12 cellular contexts compared by ENCODE assay signal in genomic region chr5:160175438-160176218, GRCh38. TPM values are rescaled to one million over a fixed set of nuclear protein-coding genes. Genes with fewer than 3 reads are reported as not detected.
DNase-seq lines count a peak whose midpoint lies in the region; ATAC-seq and TF ChIP-seq lines count a peak whose summit lies in the region.
"Had no signal": no experiment of that assay in that cellular context is flagged by ENCODE, and none has a peak within 500 bp of the region (broad histone marks: within the 10 kb centered on the region; RNA-seq: fewer than 3 reads in every experiment).

No MANE protein-coding gene starts in this region.

- H4K20me1 ChIP-seq in GM23338 (replicated peaks; ENCODE audit: insufficient read depth): no peaks in the 10 kb centered on the region

- no peak for TF ChIP-seq CTCF in GM23338 (conservative IDR thresholded peaks at IDR 0.05; ENCODE audit: low read depth in 2 of 2)
- no peak for TF ChIP-seq CTCF in transverse colon (IDR thresholded peaks at IDR 0.05)
- no peak for TF ChIP-seq CTCF in GM20000 (IDR thresholded peaks at IDR 0.05; ENCODE audit: extremely low read depth, missing control alignments)

- H3K9me3 Mint-ChIP-seq in GM23338: no peaks in the 10 kb centered on the region

- in situ Hi-C loops in transverse colon (cut with MboI; ENCODE audit: low pct_ligation_motif_present in 1 of 4, low pct_unique_long_range_greater_than_20kb in 1 of 4, low sequenced_read_pairs in 3 of 4): no loop called here

- no peak for TF ChIP-seq EP300 in transverse colon (IDR thresholded peaks at IDR 0.05; ENCODE audit: low read depth)

- DNase-seq in GM23338 (ENCODE audit: low spot score): no peak
- DNase-seq in SJCRH30: peak; percentile 66 to 73
- peak; percentile 86 for DNase-seq in glomerular visceral epithelial cell (ENCODE audit: extremely low spot score)
- peak; percentile 89 for DNase-seq in putamen (ENCODE audit: low spot score)
- DNase-seq in transverse colon: no peak
- no peak for DNase-seq in GM20000 (ENCODE audit: low spot score)
- DNase-seq: central memory CD4-positive, alpha-beta T cell; HCEC 1CT; Karpas-422 had no signal

- no peaks in the 10 kb centered on the region for H3K27me3 ChIP-seq in GM23338 (ENCODE audit: insufficient read depth)
- H3K27me3 ChIP-seq in SJCRH30: no peaks in the 10 kb centered on the region
- H3K27me3 ChIP-seq in transverse colon: no peaks in the 10 kb centered on the region

- no peaks in the 10 kb centered on the region for H3K9me2 ChIP-seq in GM23338 (ENCODE audit: insufficient read depth)

- ATAC-seq in GM23338 (peak; percentile 20; the same call in 1 of the 3 replicates), GM18505 (IDR thresholded peaks at IDR 0.05; ENCODE audit: unreplicated experiment) (no peak), GM19328 (IDR thresholded peaks at IDR 0.05; ENCODE audit: unreplicated experiment) (no peak)

- H3K4me1 ChIP-seq in GM23338 (ENCODE audit: insufficient read depth): peaks cover 19% of the 10 kb centered on the region
- H3K4me1 ChIP-seq in SJCRH30: peaks cover 10% of the 10 kb centered on the region; the same call in 1 of the 2 replicates
- H3K4me1 ChIP-seq in transverse colon: no peaks in the 10 kb centered on the region

- H3K27me3 Mint-ChIP-seq in GM23338 (ENCODE audit: insufficient read depth, low read depth, poor library complexity): peaks cover 9% of the 10 kb centered on the region

- 70 to 83% methylated on average over 7 to 18 of the region's 18 CpGs for WGBS in transverse colon (ENCODE audit: low coverage in 1 of 2), 2 donors

- no peaks in the 10 kb centered on the region for H3F3A ChIP-seq in GM23338 (replicated peaks; ENCODE audit: low read depth)

- H3K4me2 ChIP-seq in GM23338: no peak overlapping the region

- no peak overlapping the region for H3K4me3 ChIP-seq in GM23338
- H3K4me3 ChIP-seq in SJCRH30: peak overlapping the region; percentile 49
- no peak overlapping the region for H3K4me3 ChIP-seq in transverse colon
- H3K4me3 ChIP-seq: lung had no signal

- H3K27ac Mint-ChIP-seq in GM23338: peak overlapping the region; percentile 84; the same call in 1 of the 2 replicates

- H3K27ac ChIP-seq in GM23338 (ENCODE audit: low read depth): no peak overlapping the region; the same call in 1 of the 2 replicates
- peak overlapping the region; percentile 24 for H3K27ac ChIP-seq in SJCRH30
- H3K27ac ChIP-seq in transverse colon: no peak overlapping the region

- no peak for TF ChIP-seq POLR2A in GM18505 (IDR thresholded peaks at IDR 0.05; ENCODE audit: borderline replicate concordance, extremely low read depth, insufficient read depth, insufficient read length)
- no peak for TF ChIP-seq POLR2A in transverse colon (IDR thresholded peaks at IDR 0.05)

- H3K4me3 Mint-ChIP-seq in GM23338: no peak overlapping the region

- H2AFZ ChIP-seq in GM23338: peak overlapping the region; percentile 80; the same call in 1 of the 2 replicates

- H3K79me2 ChIP-seq in GM23338 (replicated peaks; ENCODE audit: insufficient read depth): no peaks in the 10 kb centered on the region

- no peaks in the 10 kb centered on the region for H3K9me3 ChIP-seq in SJCRH30 (replicated peaks)
- H3K9me3 ChIP-seq in transverse colon: no peaks in the 10 kb centered on the region

- no peaks in the 10 kb centered on the region; the same call in 2 of the 3 replicates for H3K36me3 Mint-ChIP-seq in GM23338 (ENCODE audit: low read depth)

- intact Hi-C loops in transverse colon (cut with DNase I; ENCODE audit: low total_unique reads): no loop called here

- H3K36me3 ChIP-seq in GM23338 (ENCODE audit: insufficient read depth) (no peaks in the 10 kb centered on the region), SJCRH30 (no peaks in the 10 kb centered on the region), transverse colon (no peaks in the 10 kb centered on the region)

- H3K4me1 Mint-ChIP-seq in GM23338: peaks cover 37% of the 10 kb centered on the region

TF ChIP-seq in GM23338, 12 proteins besides CTCF, POLR2A, EP300 and RAD21:
- TF ChIP-seq STAT1 (IDR thresholded peaks at IDR 0.05; ENCODE audit: unreplicated experiment) (no peak), ETS1 (IDR thresholded peaks at IDR 0.05) (no peak), ZNF331 (CRISPR knock-in tag; IDR thresholded peaks at IDR 0.05; ENCODE audit: low read depth) (no peak), NANOG (IDR thresholded peaks at IDR 0.05; ENCODE audit: borderline replicate concordance) (no peak), ZNF462 (CRISPR knock-in tag; IDR thresholded peaks at IDR 0.05) (no peak), EZH2phosphoT487 (IDR thresholded peaks at IDR 0.05; ENCODE audit: unreplicated experiment) (no peak), EZH2 (IDR thresholded peaks at IDR 0.05; ENCODE audit: low read depth, unreplicated experiment) (no peak)
TF ChIP-seq in GM23338: peak in this region for 0.

RNA-seq across cellular contexts. Expression of gene FABP6, which starts 53.7 kb away (rescaled TPM):
- total RNA-seq in GM23338 (2014; rRNA removed; shearing (Covaris generic)): 1.7 and 2.2 TPM in 2 replicates
- 7.5 and 9.7 TPM in 2 replicates for polyA plus RNA-seq in GM23338 (2016; fragmentation: Nextera tagmentation; extraction: Ambion mirVana)
- 0.20 and 0.43 TPM in 2 replicates for total RNA-seq in SJCRH30 (2014; rRNA removed; shearing (Covaris generic))
- total RNA-seq in transverse colon: not detected

RNA-seq across cellular contexts. Expression of gene PWWP2A, which starts 56.4 kb away (rescaled TPM):
- total RNA-seq in GM23338 (2014; rRNA removed; shearing (Covaris generic)): 60.5 and 81.6 TPM in 2 replicates
- 48.7 and 51.5 TPM in 2 replicates for polyA plus RNA-seq in GM23338 (2016; fragmentation: Nextera tagmentation; extraction: Ambion mirVana)
- 23.6 and 27.3 TPM in 2 replicates for total RNA-seq in SJCRH30 (2014; rRNA removed; shearing (Covaris generic))
- 10 to 100 TPM; 42.7 to 66.7 (median 53.5) TPM for total RNA-seq in transverse colon

Comparison
In these comparisons a context has a peak if more than half of its experiments do, and no peak if none do; other contexts are left out.
1. DNase-seq: peak in SJCRH30 (2 of 2), glomerular visceral epithelial cell (single experiment) and putamen (single experiment); none in GM23338 (single experiment), transverse colon (single experiment) and GM20000 (single experiment).